28 cellular contexts compared by ENCODE assay signal in genomic region chr7:149788300-149788851, GRCh38.
"Had no signal": no experiment of that assay in that cellular context is flagged by ENCODE, and none has a peak within 500 bp of the region (broad histone marks: within the 10 kb centered on the region; RNA-seq: fewer than 3 reads in every experiment).

No MANE protein-coding gene starts in this region.

- FAIRE-seq: pancreas had no signal

- H3K4me1 ChIP-seq: pancreas had no signal

- H3K36me3 Mint-ChIP-seq: immature natural killer cell; mesothelial cell of epicardium; naive B cell; natural killer cell treated with Interleukin-12 subunit alpha and Interleukin-12 subunit beta and Interleukin-15 and Interleukin-18, amount 100 ng/mL, for 72 hours had no signal

- H3K4me1 Mint-ChIP-seq: central memory CD8-positive, alpha-beta T cell; immature natural killer cell had no signal

- H3K9me3 Mint-ChIP-seq: central memory CD8-positive, alpha-beta T cell; immature natural killer cell; mesothelial cell of epicardium; naive B cell; natural killer cell treated with Interleukin-12 subunit alpha and Interleukin-12 subunit beta and Interleukin-15 and Interleukin-18, amount 100 ng/mL, for 72 hours had no signal

- H3K4me2 ChIP-seq: smooth muscle cell had no signal

- H3K27ac Mint-ChIP-seq: immature natural killer cell; mesothelial cell of epicardium; naive B cell; natural killer cell treated with Interleukin-12 subunit alpha and Interleukin-12 subunit beta and Interleukin-15 and Interleukin-18, amount 100 ng/mL, for 72 hours had no signal

- ATAC-seq: mucosa of descending colon, sciatic nerve had no signal

- H3K27ac ChIP-seq: coronary artery, esophagus squamous epithelium, neutrophil, pancreas, stomach, thyroid gland had no signal

- H3K9me3 ChIP-seq: esophagus squamous epithelium, mucosa of descending colon, neutrophil, pancreas, stomach, thyroid gland had no signal

- H3K36me3 ChIP-seq: esophagus squamous epithelium, neutrophil, pancreas, stomach, thyroid gland had no signal

- H3K4me3 ChIP-seq: coronary artery, esophagus squamous epithelium, mucosa of descending colon, pancreas, smooth muscle cell, thyroid gland had no signal

- DNase-seq: dermis blood vessel endothelial cell; effector memory CD4-positive, alpha-beta T cell; esophagus squamous epithelium; foreskin melanocyte; immature natural killer cell; islet precursor cell; kidney glomerular epithelial cell; left colon; mesenchymal stem cell; mucosa of descending colon; naive B cell; retina; stimulated activated CD4-positive, alpha-beta T cell treated with anti-CD3 and anti-CD28 coated beads, Interleukin-12 subunit alpha, Interleukin-12 subunit beta, amount 100 ng/mL, for 4 hours; stimulated activated CD4-positive, alpha-beta T cell treated with anti-CD3 and anti-CD28 coated beads, Interleukin-1b, Interleukin-23, amount 100 ng/mL, for 48 hours; stimulated activated CD4-positive, alpha-beta T cell treated with anti-CD3 and anti-CD28 coated beads, Interleukin-4, amount 100 ng/mL, for 1 hour; stimulated activated CD8-positive, alpha-beta memory T cell treated with anti-CD3 and anti-CD28 coated beads, Interleukin-4, amount 100 ng/mL, for 48 hours; stimulated activated naive CD4-positive, alpha-beta T cell; stomach; trophoblast cell had no signal

- H3K4me3 Mint-ChIP-seq: central memory CD8-positive, alpha-beta T cell; immature natural killer cell; mesothelial cell of epicardium; natural killer cell treated with Interleukin-12 subunit alpha and Interleukin-12 subunit beta and Interleukin-15 and Interleukin-18, amount 100 ng/mL, for 72 hours had no signal
